Comparison of ENCODE assay signal across 8 cellular contexts in genomic region chr22:41832553-41833368, GRCh38. TPM values are rescaled to one million over a fixed set of nuclear protein-coding genes. Genes with fewer than 3 reads are reported as not detected.
DNase-seq lines count a peak whose midpoint lies in the region; TF ChIP-seq lines count a peak whose summit lies in the region.

SREBF2 (plus strand) TSS chr22:41833105; CDS start chr22:41833271, 166 bp downstream.

- no peaks in the 10 kb centered on the region for H3K27me3 Mint-ChIP-seq in H9 (ENCODE audit: low read depth)
- no peaks in the 10 kb centered on the region for H3K27me3 Mint-ChIP-seq in nephron (ENCODE audit: low read depth)
- no peaks in the 10 kb centered on the region for H3K27me3 Mint-ChIP-seq in stimulated activated naive CD8-positive, alpha-beta T cell treated with anti-CD3 and anti-CD28 coated beads, Interleukin-15, Interleukin-2, amounts not matched to agents 100 ng/mL and 50 ng/mL, for 24 hours

- no CpG with 5 or more reads among the region's 75 CpGs for WGBS in H9 (ENCODE audit: extremely low coverage, insufficient read length, low lambda C conversion rate)

- peak within 1 kb of the TSS; percentile 95 for H3K18ac ChIP-seq in H9 (ENCODE audit: insufficient read length, low read depth, low read length)

- peaks cover 38 to 42% of the 10 kb centered on the region in 2 experiments for H3K4me1 Mint-ChIP-seq in H9
- H3K4me1 Mint-ChIP-seq in nephron: peaks cover 54% of the 10 kb centered on the region
- H3K4me1 Mint-ChIP-seq in stimulated activated naive CD8-positive, alpha-beta T cell treated with anti-CD3 and anti-CD28 coated beads, Interleukin-15, Interleukin-2, amounts not matched to agents 100 ng/mL and 50 ng/mL, for 24 hours (ENCODE audit: low read depth): peaks cover 50% of the 10 kb centered on the region

- no peak within 1 kb of the TSS for H3K23ac ChIP-seq in H9 (ENCODE audit: insufficient read length, low read depth, low read length)

- peak within 1 kb of the TSS; percentile 74 for H4K5ac ChIP-seq in H9 (ENCODE audit: insufficient read length, low read depth, low read length)

- H3K56ac ChIP-seq in H9 (ENCODE audit: insufficient read length, low read depth, low read length): no peak within 1 kb of the TSS

- peaks cover 11% of the 10 kb centered on the region for H3K23me2 ChIP-seq in H9 (ENCODE audit: insufficient read length, low read depth, low read length, poor library complexity, severe bottlenecking)

- in situ Hi-C loops in G401 (cut with HindIII; ENCODE audit: low sequenced_read_pairs): no loop called here

- H3K27ac ChIP-seq in H9 (ENCODE audit: insufficient read length, low read depth, low read length): peak within 1 kb of the TSS; percentile 99

- H3K4me3 Mint-ChIP-seq in H9: peak within 1 kb of the TSS; percentile 97 to 98
- H3K4me3 Mint-ChIP-seq in nephron: peak within 1 kb of the TSS; percentile 96 to 99 (median 97)
- peak within 1 kb of the TSS; percentile 97 for H3K4me3 Mint-ChIP-seq in stimulated activated naive CD8-positive, alpha-beta T cell treated with anti-CD3 and anti-CD28 coated beads, Interleukin-15, Interleukin-2, amounts not matched to agents 100 ng/mL and 50 ng/mL, for 24 hours

- H4K20me1 ChIP-seq in H9 (ENCODE audit: control insufficient read depth, insufficient read depth, insufficient read length): peaks cover 2% of the 10 kb centered on the region

- H3K27ac Mint-ChIP-seq in H9 (peak within 1 kb of the TSS; percentile 99 to 100 (median 100)), nephron (peak within 1 kb of the TSS; percentile 98 to 100 (median 99))
- H3K27ac Mint-ChIP-seq in stimulated activated naive CD8-positive, alpha-beta T cell treated with anti-CD3 and anti-CD28 coated beads, Interleukin-15, Interleukin-2, amounts not matched to agents 100 ng/mL and 50 ng/mL, for 24 hours: peak within 1 kb of the TSS; percentile 99

- H4K8ac ChIP-seq in H9 (replicated peaks; ENCODE audit: insufficient read length, low read depth, low read length): no peak within 1 kb of the TSS

- peaks cover 27% of the 10 kb centered on the region; the same call in 1 of the 2 replicates for H3K79me2 ChIP-seq in H9 (ENCODE audit: insufficient read depth, low read length)

- no peak within 1 kb of the TSS for H2BK15ac ChIP-seq in H9 (ENCODE audit: low read depth, low read length)

- no peak within 1 kb of the TSS for H2AFZ ChIP-seq in H9 (ENCODE audit: low read length)

- no peak within 1 kb of the TSS for H2AK5ac ChIP-seq in H9 (ENCODE audit: insufficient read length, low read length)

- H3T11ph ChIP-seq in H9 (ENCODE audit: low read length): no peak within 1 kb of the TSS

- no peaks in the 10 kb centered on the region for H3K79me1 ChIP-seq in H9 (ENCODE audit: insufficient read depth, low read depth, low read length, poor library complexity, severe bottlenecking)

- DNase-seq in G401 (ENCODE audit: low spot score): peak; percentile 99
- peak; percentile 100 for DNase-seq in H9
- peak; percentile 99 for DNase-seq in MG63
- peak; percentile 97 for DNase-seq in SHP77 treated with DMSO at 0.1 percent for 48 hours (lab: John Stamatoyannopoulos, UW)
- DNase-seq in activated effector memory CD4-positive, alpha-beta T cell treated with anti-CD3 and anti-CD28 coated beads, Interleukin-2, amount 50 U/mL, for 16 hours: peak; percentile 100
- DNase-seq in fibroblast of the aortic adventitia (ENCODE audit: low read depth): peak; percentile 99

- peak within 1 kb of the TSS; percentile 72; the same call in 1 of the 2 replicates for H3K4ac ChIP-seq in H9 (ENCODE audit: low read depth, low read length)

- H2BK20ac ChIP-seq in H9 (ENCODE audit: low read depth, low read length, poor library complexity, severe bottlenecking): no peak within 1 kb of the TSS

- H3K4me3 ChIP-seq in MG63 (peak within 1 kb of the TSS; percentile 72), fibroblast of the aortic adventitia (ENCODE audit: low read depth, low read length) (peak within 1 kb of the TSS; percentile 84)

- H4K91ac ChIP-seq in H9 (ENCODE audit: insufficient read length, low read depth, low read length): peak within 1 kb of the TSS; percentile 21

- no peaks in the 10 kb centered on the region; the same call in 1 of the 2 replicates for H3K4me1 ChIP-seq in H9 (ENCODE audit: insufficient read depth, low read length)

- H3K27me3 ChIP-seq in H9 (ENCODE audit: insufficient read depth, low read length) (no peaks in the 10 kb centered on the region), MG63 (no peaks in the 10 kb centered on the region)

- H3K9me3 ChIP-seq in H9 (ENCODE audit: control insufficient read depth, low read depth, low read length) (no peaks in the 10 kb centered on the region), MG63 (no peaks in the 10 kb centered on the region)

- peak within 1 kb of the TSS; percentile 75 for H3K9ac ChIP-seq in H9 (ENCODE audit: extremely low read depth, insufficient read length, low read length)

- H3K4me2 ChIP-seq in H9 (ENCODE audit: insufficient read depth, insufficient read length, low read length): peak within 1 kb of the TSS; percentile 92

- H3K9me3 Mint-ChIP-seq in H9: no peaks in the 10 kb centered on the region
- no peaks in the 10 kb centered on the region for H3K9me3 Mint-ChIP-seq in nephron
- H3K9me3 Mint-ChIP-seq in stimulated activated naive CD8-positive, alpha-beta T cell treated with anti-CD3 and anti-CD28 coated beads, Interleukin-15, Interleukin-2, amounts not matched to agents 100 ng/mL and 50 ng/mL, for 24 hours: no peaks in the 10 kb centered on the region

- peaks cover 20 to 23% (median 23%) of the 10 kb centered on the region in 3 experiments for H3K36me3 Mint-ChIP-seq in H9 (ENCODE audit: insufficient read depth in 1 of 3, low read depth in 3 of 3)
- H3K36me3 Mint-ChIP-seq in nephron (ENCODE audit: low read depth): peaks cover 18% of the 10 kb centered on the region
- H3K36me3 Mint-ChIP-seq in stimulated activated naive CD8-positive, alpha-beta T cell treated with anti-CD3 and anti-CD28 coated beads, Interleukin-15, Interleukin-2, amounts not matched to agents 100 ng/mL and 50 ng/mL, for 24 hours (ENCODE audit: low read depth): peaks cover 48% of the 10 kb centered on the region

- peak within 1 kb of the TSS; percentile 90 for H2BK120ac ChIP-seq in H9 (ENCODE audit: low read depth, low read length, poor library complexity, severe bottlenecking)

- H3K36me3 ChIP-seq in MG63: peaks cover 25% of the 10 kb centered on the region

- H3K14ac ChIP-seq in H9 (ENCODE audit: insufficient read depth, low read length): peak within 1 kb of the TSS; percentile 93

- 0 out of 3 replicates have a peak, but pooled peaks have one; percentile 12 for TF ChIP-seq CTCF in H9 (conservative IDR thresholded peaks at IDR 0.05)
- TF ChIP-seq CTCF in fibroblast of the aortic adventitia (IDR thresholded peaks at IDR 0.05; ENCODE audit: insufficient read depth, low read length): no peak
- no peak for TF ChIP-seq CTCF in nephron (IDR thresholded peaks at IDR 0.05; ENCODE audit: unreplicated experiment in 3 of 3)

- peak within 1 kb of the TSS; percentile 85 for H2BK5ac ChIP-seq in H9 (ENCODE audit: insufficient read length, low read length)

- peak within 1 kb of the TSS; percentile 64 for H2BK12ac ChIP-seq in H9 (ENCODE audit: insufficient read length, low read depth, low read length)

RNA-seq across cellular contexts. Expression of gene SREBF2, which starts in this region (rescaled TPM):
- total RNA-seq in G401 (2014; rRNA removed; shearing (Covaris generic)): 31.1 and 37.4 TPM in 2 replicates
- 144 and 146 TPM in 2 replicates for total RNA-seq in H9 (2021)
- total RNA-seq in MG63 (2014; rRNA removed; shearing (Covaris generic); ENCODE audit: low replicate concordance): 15.0 and 26.5 TPM in 2 replicates
- total RNA-seq in fibroblast of the aortic adventitia (ENCODE audit: low replicate concordance): 52.8 and 112 TPM in 2 replicates

Comparison
In these comparisons a context has a peak if more than half of its experiments do, and no peak if none do; other contexts are left out.
1. Peak in every context shown above with its lines: DNase-seq, H3K4me3 ChIP-seq and H3K27ac ChIP-seq.